ENCODE assay signal across 8 cellular contexts in genomic region chr6:99393698-99394531, GRCh38. TPM values are rescaled to one million over a fixed set of nuclear protein-coding genes. Genes with fewer than 3 reads are reported as not detected.
DNase-seq lines count a peak whose midpoint lies in the region; ATAC-seq and TF ChIP-seq lines count a peak whose summit lies in the region.

A gene with protein sequence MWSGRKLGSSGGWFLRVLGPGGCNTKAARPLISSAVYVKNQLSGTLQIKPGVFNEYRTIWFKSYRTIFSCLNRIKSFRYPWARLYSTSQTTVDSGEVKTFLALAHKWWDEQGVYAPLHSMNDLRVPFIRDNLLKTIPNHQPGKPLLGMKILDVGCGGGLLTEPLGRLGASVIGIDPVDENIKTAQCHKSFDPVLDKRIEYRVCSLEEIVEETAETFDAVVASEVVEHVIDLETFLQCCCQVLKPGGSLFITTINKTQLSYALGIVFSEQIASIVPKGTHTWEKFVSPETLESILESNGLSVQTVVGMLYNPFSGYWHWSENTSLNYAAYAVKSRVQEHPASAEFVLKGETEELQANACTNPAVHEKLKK (minus strand): TSS chr6:99394195. CDS start chr6:99394179, 16 bp downstream.

- TF ChIP-seq POLR2A in prostate gland (IDR thresholded peaks at IDR 0.05) = no peak

- 12% methylated on average over 53 of the region's 56 CpGs for WGBS in prostate gland
- 10% methylated on average over 56 of the region's 56 CpGs for WGBS in urinary bladder

- no peaks in the 10 kb centered on the region for H3K9me3 ChIP-seq in prostate gland

- H3K36me3 ChIP-seq in prostate gland (no peaks in the 10 kb centered on the region), urinary bladder (ENCODE audit: insufficient read depth) (peaks cover 3% of the 10 kb centered on the region)

- H3K27ac ChIP-seq in prostate gland (peak within 1 kb of the TSS; percentile 84 to 87), urinary bladder (ENCODE audit: low read depth) (peak within 1 kb of the TSS; percentile 85)

- H3K4me1 ChIP-seq in prostate gland (replicated peaks) (peaks cover 3% of the 10 kb centered on the region), urinary bladder (ENCODE audit: insufficient read depth) (no peaks in the 10 kb centered on the region)

- intact Hi-C loops in left ventricle myocardium superior (cut with micrococcal nuclease) (no loop called here), prostate gland (cut with DNase I) (no loop called here)

- H3K4me3 ChIP-seq in GM12865 (ENCODE audit: low read depth, low read length) (peak within 1 kb of the TSS; percentile 66), prostate gland (peak within 1 kb of the TSS; percentile 75 to 78), urinary bladder (ENCODE audit: low read depth, low read length) (peak within 1 kb of the TSS; percentile 60)

- TF ChIP-seq CTCF in GM12865 (IDR thresholded peaks at IDR 0.05; ENCODE audit: insufficient read depth, low read depth, low read length, missing control alignments) = no peak
- TF ChIP-seq CTCF in prostate gland (IDR thresholded peaks at IDR 0.05) = no peak

- ATAC-seq in HG02610 (IDR thresholded peaks at IDR 0.05; ENCODE audit: unreplicated experiment) (peak; percentile 80), left ventricle myocardium superior (peak; percentile 93)

- DNase-seq in GM12865 (ENCODE audit: low read depth) (peak; percentile 81), NCI-H1092 (lab: John Stamatoyannopoulos, UW) (peak; percentile 54), T-helper 1 cell (peak; percentile 34 to 71 (median 48)), amniotic stem cell (lab: John Stamatoyannopoulos, UW) (peak; percentile 76), left ventricle myocardium superior (peak; percentile 85), prostate gland (ENCODE audit: low spot score) (peak; percentile 56)

- H3K27me3 ChIP-seq in prostate gland (replicated peaks; ENCODE audit: insufficient read depth) = no peaks in the 10 kb centered on the region

RNA-seq across cellular contexts. Expression of the gene that starts here (rescaled TPM):
- total RNA-seq in left ventricle myocardium superior (33.8 TPM), prostate gland (1 to 10 TPM; 4.0 to 6.8 TPM), urinary bladder (4.8 TPM)
- polyA plus RNA-seq in urinary bladder = 10.8 TPM

Comparison
In these comparisons a context has a peak if more than half of its experiments do, and no peak if none do; other contexts are left out.
1. Peak in every context shown above with its lines: DNase-seq, ATAC-seq, H3K4me3 ChIP-seq and H3K27ac ChIP-seq.